2 cellular contexts compared by ENCODE assay signal in the genomic region with DNA sequence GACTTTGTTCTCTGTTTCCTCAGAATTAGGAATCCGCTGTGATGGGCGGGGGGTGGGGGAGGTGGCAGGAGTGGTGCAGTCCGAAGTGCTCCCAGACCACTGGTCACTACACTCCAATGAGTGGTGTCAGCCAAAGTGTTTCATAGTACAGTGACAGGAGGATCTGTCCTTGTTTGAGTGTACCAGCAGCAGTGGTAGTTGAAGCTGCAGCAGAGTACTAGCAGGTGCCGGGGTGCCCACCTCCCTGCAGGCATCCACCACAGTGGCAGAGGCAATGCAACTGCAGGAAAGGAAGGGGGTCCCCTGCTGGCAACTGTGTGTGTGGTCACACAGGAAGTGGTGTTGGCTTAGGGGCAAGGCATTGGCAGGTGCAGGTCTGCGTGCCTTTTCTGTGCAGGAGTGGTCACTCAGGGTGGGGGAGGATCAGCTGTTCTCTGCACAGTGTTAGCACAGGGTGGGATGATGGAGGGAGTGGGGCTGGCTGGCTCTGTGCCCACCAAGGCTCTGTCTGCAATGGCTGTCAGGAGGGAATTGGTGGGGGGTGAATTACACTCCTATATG.
TF ChIP-seq lines count a peak whose summit lies in the region.

No MANE protein-coding gene starts in this region.

TF ChIP-seq in HCT116, 20 proteins besides CTCF, POLR2A, EP300 and RAD21 (continued from another document):
- TF ChIP-seq, protein P1, sequence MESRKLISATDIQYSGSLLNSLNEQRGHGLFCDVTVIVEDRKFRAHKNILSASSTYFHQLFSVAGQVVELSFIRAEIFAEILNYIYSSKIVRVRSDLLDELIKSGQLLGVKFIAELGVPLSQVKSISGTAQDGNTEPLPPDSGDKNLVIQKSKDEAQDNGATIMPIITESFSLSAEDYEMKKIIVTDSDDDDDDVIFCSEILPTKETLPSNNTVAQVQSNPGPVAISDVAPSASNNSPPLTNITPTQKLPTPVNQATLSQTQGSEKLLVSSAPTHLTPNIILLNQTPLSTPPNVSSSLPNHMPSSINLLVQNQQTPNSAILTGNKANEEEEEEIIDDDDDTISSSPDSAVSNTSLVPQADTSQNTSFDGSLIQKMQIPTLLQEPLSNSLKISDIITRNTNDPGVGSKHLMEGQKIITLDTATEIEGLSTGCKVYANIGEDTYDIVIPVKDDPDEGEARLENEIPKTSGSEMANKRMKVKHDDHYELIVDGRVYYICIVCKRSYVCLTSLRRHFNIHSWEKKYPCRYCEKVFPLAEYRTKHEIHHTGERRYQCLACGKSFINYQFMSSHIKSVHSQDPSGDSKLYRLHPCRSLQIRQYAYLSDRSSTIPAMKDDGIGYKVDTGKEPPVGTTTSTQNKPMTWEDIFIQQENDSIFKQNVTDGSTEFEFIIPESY (IDR thresholded peaks at IDR 0.05; ENCODE audit: extremely low read depth, insufficient replicate concordance, low read length) = no peak
- TF ChIP-seq EGR1 (IDR thresholded peaks at IDR 0.05; ENCODE audit: low read depth) = no peak
- no peak for TF ChIP-seq SRF (IDR thresholded peaks at IDR 0.05; ENCODE audit: low read depth)
- no peak for TF ChIP-seq CEBPB (IDR thresholded peaks at IDR 0.05; ENCODE audit: low read depth)
- TF ChIP-seq YY1 (IDR thresholded peaks at IDR 0.05; ENCODE audit: extremely low read depth, insufficient replicate concordance, low read depth, low read length) = no peak
- TF ChIP-seq, protein P2, sequence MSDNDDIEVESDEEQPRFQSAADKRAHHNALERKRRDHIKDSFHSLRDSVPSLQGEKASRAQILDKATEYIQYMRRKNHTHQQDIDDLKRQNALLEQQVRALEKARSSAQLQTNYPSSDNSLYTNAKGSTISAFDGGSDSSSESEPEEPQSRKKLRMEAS (IDR thresholded peaks at IDR 0.05) = no peak
- TF ChIP-seq, protein P3, sequence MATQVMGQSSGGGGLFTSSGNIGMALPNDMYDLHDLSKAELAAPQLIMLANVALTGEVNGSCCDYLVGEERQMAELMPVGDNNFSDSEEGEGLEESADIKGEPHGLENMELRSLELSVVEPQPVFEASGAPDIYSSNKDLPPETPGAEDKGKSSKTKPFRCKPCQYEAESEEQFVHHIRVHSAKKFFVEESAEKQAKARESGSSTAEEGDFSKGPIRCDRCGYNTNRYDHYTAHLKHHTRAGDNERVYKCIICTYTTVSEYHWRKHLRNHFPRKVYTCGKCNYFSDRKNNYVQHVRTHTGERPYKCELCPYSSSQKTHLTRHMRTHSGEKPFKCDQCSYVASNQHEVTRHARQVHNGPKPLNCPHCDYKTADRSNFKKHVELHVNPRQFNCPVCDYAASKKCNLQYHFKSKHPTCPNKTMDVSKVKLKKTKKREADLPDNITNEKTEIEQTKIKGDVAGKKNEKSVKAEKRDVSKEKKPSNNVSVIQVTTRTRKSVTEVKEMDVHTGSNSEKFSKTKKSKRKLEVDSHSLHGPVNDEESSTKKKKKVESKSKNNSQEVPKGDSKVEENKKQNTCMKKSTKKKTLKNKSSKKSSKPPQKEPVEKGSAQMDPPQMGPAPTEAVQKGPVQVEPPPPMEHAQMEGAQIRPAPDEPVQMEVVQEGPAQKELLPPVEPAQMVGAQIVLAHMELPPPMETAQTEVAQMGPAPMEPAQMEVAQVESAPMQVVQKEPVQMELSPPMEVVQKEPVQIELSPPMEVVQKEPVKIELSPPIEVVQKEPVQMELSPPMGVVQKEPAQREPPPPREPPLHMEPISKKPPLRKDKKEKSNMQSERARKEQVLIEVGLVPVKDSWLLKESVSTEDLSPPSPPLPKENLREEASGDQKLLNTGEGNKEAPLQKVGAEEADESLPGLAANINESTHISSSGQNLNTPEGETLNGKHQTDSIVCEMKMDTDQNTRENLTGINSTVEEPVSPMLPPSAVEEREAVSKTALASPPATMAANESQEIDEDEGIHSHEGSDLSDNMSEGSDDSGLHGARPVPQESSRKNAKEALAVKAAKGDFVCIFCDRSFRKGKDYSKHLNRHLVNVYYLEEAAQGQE (IDR thresholded peaks at IDR 0.05; ENCODE audit: low read depth) = no peak
- no peak for TF ChIP-seq ZNF274 (IDR thresholded peaks at IDR 0.05; ENCODE audit: low read depth, low read length)
- no peak for TF ChIP-seq SIN3A (IDR thresholded peaks at IDR 0.05; ENCODE audit: low read depth)

TF ChIP-seq in WTC11, 78 proteins besides CTCF, POLR2A, EP300 and RAD21 (continued from another document):
- TF ChIP-seq, protein P4, sequence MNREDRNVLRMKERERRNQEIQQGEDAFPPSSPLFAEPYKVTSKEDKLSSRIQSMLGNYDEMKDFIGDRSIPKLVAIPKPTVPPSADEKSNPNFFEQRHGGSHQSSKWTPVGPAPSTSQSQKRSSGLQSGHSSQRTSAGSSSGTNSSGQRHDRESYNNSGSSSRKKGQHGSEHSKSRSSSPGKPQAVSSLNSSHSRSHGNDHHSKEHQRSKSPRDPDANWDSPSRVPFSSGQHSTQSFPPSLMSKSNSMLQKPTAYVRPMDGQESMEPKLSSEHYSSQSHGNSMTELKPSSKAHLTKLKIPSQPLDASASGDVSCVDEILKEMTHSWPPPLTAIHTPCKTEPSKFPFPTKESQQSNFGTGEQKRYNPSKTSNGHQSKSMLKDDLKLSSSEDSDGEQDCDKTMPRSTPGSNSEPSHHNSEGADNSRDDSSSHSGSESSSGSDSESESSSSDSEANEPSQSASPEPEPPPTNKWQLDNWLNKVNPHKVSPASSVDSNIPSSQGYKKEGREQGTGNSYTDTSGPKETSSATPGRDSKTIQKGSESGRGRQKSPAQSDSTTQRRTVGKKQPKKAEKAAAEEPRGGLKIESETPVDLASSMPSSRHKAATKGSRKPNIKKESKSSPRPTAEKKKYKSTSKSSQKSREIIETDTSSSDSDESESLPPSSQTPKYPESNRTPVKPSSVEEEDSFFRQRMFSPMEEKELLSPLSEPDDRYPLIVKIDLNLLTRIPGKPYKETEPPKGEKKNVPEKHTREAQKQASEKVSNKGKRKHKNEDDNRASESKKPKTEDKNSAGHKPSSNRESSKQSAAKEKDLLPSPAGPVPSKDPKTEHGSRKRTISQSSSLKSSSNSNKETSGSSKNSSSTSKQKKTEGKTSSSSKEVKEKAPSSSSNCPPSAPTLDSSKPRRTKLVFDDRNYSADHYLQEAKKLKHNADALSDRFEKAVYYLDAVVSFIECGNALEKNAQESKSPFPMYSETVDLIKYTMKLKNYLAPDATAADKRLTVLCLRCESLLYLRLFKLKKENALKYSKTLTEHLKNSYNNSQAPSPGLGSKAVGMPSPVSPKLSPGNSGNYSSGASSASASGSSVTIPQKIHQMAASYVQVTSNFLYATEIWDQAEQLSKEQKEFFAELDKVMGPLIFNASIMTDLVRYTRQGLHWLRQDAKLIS (CRISPR knock-in tag; IDR thresholded peaks at IDR 0.05; ENCODE audit: borderline replicate concordance) = no peak
- TF ChIP-seq, protein P5, sequence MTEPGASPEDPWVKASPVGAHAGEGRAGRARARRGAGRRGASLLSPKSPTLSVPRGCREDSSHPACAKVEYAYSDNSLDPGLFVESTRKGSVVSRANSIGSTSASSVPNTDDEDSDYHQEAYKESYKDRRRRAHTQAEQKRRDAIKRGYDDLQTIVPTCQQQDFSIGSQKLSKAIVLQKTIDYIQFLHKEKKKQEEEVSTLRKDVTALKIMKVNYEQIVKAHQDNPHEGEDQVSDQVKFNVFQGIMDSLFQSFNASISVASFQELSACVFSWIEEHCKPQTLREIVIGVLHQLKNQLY (CRISPR knock-in tag; IDR thresholded peaks at IDR 0.05) = no peak
- TF ChIP-seq MXD4 (CRISPR knock-in tag; IDR thresholded peaks at IDR 0.05; ENCODE audit: borderline replicate concordance) = no peak
- TF ChIP-seq, protein P6, sequence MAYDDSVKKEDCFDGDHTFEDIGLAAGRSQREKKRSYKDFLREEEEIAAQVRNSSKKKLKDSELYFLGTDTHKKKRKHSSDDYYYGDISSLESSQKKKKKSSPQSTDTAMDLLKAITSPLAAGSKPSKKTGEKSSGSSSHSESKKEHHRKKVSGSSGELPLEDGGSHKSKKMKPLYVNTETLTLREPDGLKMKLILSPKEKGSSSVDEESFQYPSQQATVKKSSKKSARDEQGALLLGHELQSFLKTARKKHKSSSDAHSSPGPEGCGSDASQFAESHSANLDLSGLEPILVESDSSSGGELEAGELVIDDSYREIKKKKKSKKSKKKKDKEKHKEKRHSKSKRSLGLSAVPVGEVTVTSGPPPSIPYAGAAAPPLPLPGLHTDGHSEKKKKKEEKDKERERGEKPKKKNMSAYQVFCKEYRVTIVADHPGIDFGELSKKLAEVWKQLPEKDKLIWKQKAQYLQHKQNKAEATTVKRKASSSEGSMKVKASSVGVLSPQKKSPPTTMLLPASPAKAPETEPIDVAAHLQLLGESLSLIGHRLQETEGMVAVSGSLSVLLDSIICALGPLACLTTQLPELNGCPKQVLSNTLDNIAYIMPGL (CRISPR knock-in tag; IDR thresholded peaks at IDR 0.05) = no peak
- TF ChIP-seq JAZF1 (CRISPR knock-in tag; IDR thresholded peaks at IDR 0.05) = no peak
- TF ChIP-seq, protein P7, sequence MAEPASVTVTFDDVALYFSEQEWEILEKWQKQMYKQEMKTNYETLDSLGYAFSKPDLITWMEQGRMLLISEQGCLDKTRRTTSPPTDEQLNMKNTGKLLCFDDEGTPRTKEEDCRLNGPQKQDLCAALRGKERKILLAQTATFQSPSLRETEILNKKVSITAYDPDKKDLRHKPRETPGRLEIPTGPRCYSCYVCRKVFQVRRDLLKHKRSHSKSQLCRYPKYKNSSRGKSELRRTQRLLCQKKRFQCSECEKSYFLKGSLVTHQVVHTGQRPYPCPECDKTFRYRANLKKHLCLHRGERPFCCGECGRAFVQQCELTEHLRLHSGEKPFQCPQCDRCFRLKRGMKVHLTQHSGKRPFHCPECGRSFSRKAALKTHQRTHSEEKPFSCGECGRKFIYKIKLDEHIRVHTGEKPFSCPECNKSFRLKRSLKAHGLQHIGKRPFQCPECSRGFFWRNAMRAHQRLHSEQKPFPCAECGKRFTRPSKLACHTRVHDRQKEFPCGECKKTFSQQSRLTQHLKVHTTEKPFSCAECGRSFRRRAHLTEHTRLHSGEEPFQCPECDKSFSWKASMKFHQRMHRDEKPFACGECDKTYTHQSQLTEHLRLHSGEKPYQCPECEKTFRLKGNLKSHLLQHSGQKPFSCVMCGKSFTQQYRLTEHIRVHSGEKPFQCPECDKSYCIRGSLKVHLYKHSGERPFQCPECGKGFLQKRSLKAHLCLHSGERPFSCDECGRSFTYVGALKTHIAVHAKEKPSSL (CRISPR knock-in tag; conservative IDR thresholded peaks at IDR 0.05) = no peak
- TF ChIP-seq, protein P8, sequence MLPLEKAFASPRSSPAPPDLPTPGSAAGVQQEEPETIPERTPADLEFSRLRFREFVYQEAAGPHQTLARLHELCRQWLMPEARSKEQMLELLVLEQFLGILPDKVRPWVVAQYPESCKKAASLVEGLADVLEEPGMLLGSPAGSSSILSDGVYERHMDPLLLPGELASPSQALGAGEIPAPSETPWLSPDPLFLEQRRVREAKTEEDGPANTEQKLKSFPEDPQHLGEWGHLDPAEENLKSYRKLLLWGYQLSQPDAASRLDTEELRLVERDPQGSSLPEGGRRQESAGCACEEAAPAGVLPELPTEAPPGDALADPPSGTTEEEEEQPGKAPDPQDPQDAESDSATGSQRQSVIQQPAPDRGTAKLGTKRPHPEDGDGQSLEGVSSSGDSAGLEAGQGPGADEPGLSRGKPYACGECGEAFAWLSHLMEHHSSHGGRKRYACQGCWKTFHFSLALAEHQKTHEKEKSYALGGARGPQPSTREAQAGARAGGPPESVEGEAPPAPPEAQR (CRISPR knock-in tag; IDR thresholded peaks at IDR 0.05) = no peak
- TF ChIP-seq ZNF263 (CRISPR knock-in tag; IDR thresholded peaks at IDR 0.05; ENCODE audit: low read depth) = no peak
- TF ChIP-seq TCF7 (CRISPR knock-in tag; IDR thresholded peaks at IDR 0.05; ENCODE audit: low read depth) = no peak
- TF ChIP-seq SOX15 (CRISPR knock-in tag; IDR thresholded peaks at IDR 0.05) = no peak
TF ChIP-seq in WTC11: peak in this region for 0.
